In the genomic region with DNA sequence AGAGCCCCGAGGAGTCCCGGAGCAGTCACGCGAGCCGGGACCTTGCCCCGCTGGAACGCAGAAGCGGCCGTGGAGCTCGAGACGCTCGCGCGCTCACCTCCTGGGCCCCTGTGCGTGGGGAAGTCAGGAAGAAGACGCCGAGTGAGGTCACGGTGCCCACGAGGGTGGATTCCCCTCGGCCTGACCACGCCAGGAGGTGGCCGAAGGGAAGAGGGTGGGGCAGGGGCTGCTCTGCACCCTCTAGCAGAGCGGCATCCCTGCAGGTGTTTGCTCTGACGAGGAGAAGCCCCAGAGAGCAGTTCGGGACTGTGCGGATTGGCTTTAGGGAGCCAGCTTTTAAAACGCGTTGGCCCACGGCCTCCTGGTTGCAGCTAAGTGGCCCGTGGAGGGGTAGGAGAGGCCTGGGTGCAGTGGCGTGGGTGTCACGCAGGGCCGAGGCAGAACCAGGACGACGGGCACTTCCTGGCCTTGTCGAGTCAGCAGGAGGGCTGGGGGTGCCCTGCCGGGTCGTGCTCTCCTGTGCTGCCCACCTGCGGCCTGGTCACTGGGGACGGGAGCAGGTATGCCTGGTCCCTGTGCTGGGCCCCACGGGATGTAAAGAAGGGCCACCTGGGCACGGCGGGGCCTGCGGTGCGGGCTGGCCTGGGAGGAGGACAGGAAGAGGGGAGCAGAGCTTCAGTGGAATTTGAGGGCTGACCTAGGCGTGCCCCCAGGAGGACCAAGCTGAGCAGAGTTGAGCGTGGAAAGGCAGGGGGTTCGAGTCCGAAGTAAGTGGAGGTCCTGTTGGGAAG, we compare ENCODE assay signal across 8 cellular contexts. TPM values are rescaled to one million over a fixed set of nuclear protein-coding genes. Genes with fewer than 3 reads are reported as not detected.
DNase-seq lines count a peak whose midpoint lies in the region; ATAC-seq and TF ChIP-seq lines count a peak whose summit lies in the region.

No MANE protein-coding gene starts in this region.

- H2BK15ac ChIP-seq in IMR-90 (ENCODE audit: low read depth, low read length): no peak overlapping the region

- peaks cover 17% of the 10 kb centered on the region for H3K4me1 ChIP-seq in IMR-90 (ENCODE audit: control insufficient read depth, insufficient read depth, low read length)
- peaks cover 53% of the 10 kb centered on the region for H3K4me1 ChIP-seq in body of pancreas
- H3K4me1 ChIP-seq in left lung: peaks cover 23 to 60% of the 10 kb centered on the region in 2 donors
- peaks cover 8% of the 10 kb centered on the region for H3K4me1 ChIP-seq in thymus (ENCODE audit: control insufficient read depth, insufficient read depth, low read length)

- H3K79me1 ChIP-seq in IMR-90 (ENCODE audit: low read depth in 1 of 2, low read length in 2 of 2): peaks cover 11 to 48% of the 10 kb centered on the region in 2 experiments

- POLR2A ChIA-PET in IMR-90 (lab: Charles Lee; ENCODE audit: unreplicated experiment): interaction anchor here (0.5 to 0.7 kb wide), 2 partner anchors 134 to 382 kb away, joined by 3 to 5 read pairs; no protein-coding TSS in a partner anchor

- CTCF ChIA-PET in IMR-90 (lab: Yijun Ruan, JAX): no interaction called here

- H3K23ac ChIP-seq in IMR-90 (ENCODE audit: low read depth, low read length): peak overlapping the region; percentile 76

- H3K36me3 ChIP-seq in IMR-90 (ENCODE audit: control insufficient read depth, insufficient read depth, low read length) (peaks cover 10% of the 10 kb centered on the region), body of pancreas (replicated peaks in 1 of 2; ENCODE audit: insufficient read depth in 1 of 2, low read depth in 2 of 2) (no peaks in the 10 kb centered on the region), left lung (peaks cover 0 to 19% of the 10 kb centered on the region in 2 donors), thymus (ENCODE audit: control insufficient read depth, insufficient read depth) (no peaks in the 10 kb centered on the region)

- peak overlapping the region; percentile 89 for H3K14ac ChIP-seq in IMR-90 (replicated peaks; ENCODE audit: low read depth, low read length)

- H3K18ac ChIP-seq in IMR-90 (ENCODE audit: low read depth, low read length): peak overlapping the region; percentile 66; the same call in 1 of the 2 replicates

- peaks cover 14% of the 10 kb centered on the region; the same call in 1 of the 2 replicates for H3K9me1 ChIP-seq in IMR-90 (ENCODE audit: insufficient read depth, low read length)

- no peaks in the 10 kb centered on the region for H3K9me3 ChIP-seq in IMR-90 (ENCODE audit: control insufficient read depth, insufficient read depth, low read length)
- no peaks in the 10 kb centered on the region for H3K9me3 ChIP-seq in body of pancreas
- H3K9me3 ChIP-seq in left lung: no peaks in the 10 kb centered on the region
- no peaks in the 10 kb centered on the region for H3K9me3 ChIP-seq in thymus (ENCODE audit: control insufficient read depth)

- no peak overlapping the region for H2BK20ac ChIP-seq in IMR-90 (ENCODE audit: low read depth, low read length)

- peak; percentile 6 for ATAC-seq in GM19023 (IDR thresholded peaks at IDR 0.05; ENCODE audit: unreplicated experiment)
- no peak; the same call in 1 of the 2 replicates for ATAC-seq in IMR-90 (ENCODE audit: low read depth)
- peak; percentile 13 for ATAC-seq in body of pancreas
- ATAC-seq in left lung: peak; percentile 7
- no peak for ATAC-seq in GM18502 (IDR thresholded peaks at IDR 0.05; ENCODE audit: poor library complexity, unreplicated experiment)

- DNase-seq in IMR-90 (no peak), body of pancreas (peak in 3 of 4 donors; percentile 35 to 48 (median 41)), left lung (peak; percentile 56 to 90), GF-D8 (lab: John Stamatoyannopoulos, UW) (no peak), midbrain (lab: John Stamatoyannopoulos, UW) (no peak)

- peak overlapping the region; percentile 83 for H3K4ac ChIP-seq in IMR-90 (ENCODE audit: low read depth, low read length)

- peak overlapping the region; percentile 53; the same call in 1 of the 2 replicates for H4K5ac ChIP-seq in IMR-90 (ENCODE audit: low read depth, low read length)

- peak overlapping the region; percentile 83 for H2AK5ac ChIP-seq in IMR-90 (ENCODE audit: low read depth, low read length)

- dilution Hi-C loops in IMR-90 (cut with HindIII; ENCODE audit: low sequenced_read_pairs, unreplicated experiment): no loop called here

- H3K56ac ChIP-seq in IMR-90 (ENCODE audit: extremely low read depth, insufficient read depth, low read length): peak overlapping the region; percentile 71; the same call in 1 of the 2 replicates

- H4K8ac ChIP-seq in IMR-90 (ENCODE audit: low read depth in 2 of 2, low read length in 2 of 2): peak overlapping the region; percentile 8 to 82; a peak in 2 of 4 replicates

- H2AFZ ChIP-seq in IMR-90 (replicated peaks; ENCODE audit: low read length, poor library complexity): peak overlapping the region; percentile 91

- H3K4me3 ChIP-seq in IMR-90 (ENCODE audit: insufficient read depth, low read depth, low read length) (peak overlapping the region; percentile 98), body of pancreas (peak overlapping the region; percentile 59 to 96), left lung (peak overlapping the region; percentile 96 to 99), thymus (ENCODE audit: low read length) (peak overlapping the region; percentile 78)

- peak overlapping the region; percentile 94 for H2AK9ac ChIP-seq in IMR-90 (replicated peaks; ENCODE audit: low read depth, low read length, poor library complexity)

- H3K27ac ChIP-seq in IMR-90 (ENCODE audit: insufficient read depth, low read length) (peak overlapping the region; percentile 96), body of pancreas (peak overlapping the region; percentile 85 to 96 (median 95)), left lung (peak overlapping the region; percentile 96 to 98), thymus (ENCODE audit: low read depth) (peak overlapping the region; percentile 43)

- BruUV-seq in IMR-90 (replicated peaks; lab: Mats Ljungman, UMichigan): no TSS peak

- no peak overlapping the region for H2BK120ac ChIP-seq in IMR-90 (ENCODE audit: low read depth, low read length)

- TF ChIP-seq CTCF in IMR-90 (conservative IDR thresholded peaks at IDR 0.05; ENCODE audit: low read depth, low read length) (no peak), body of pancreas (IDR thresholded peaks at IDR 0.05) (no peak), left lung (IDR thresholded peaks at IDR 0.05) (no peak)

- peak overlapping the region; percentile 58; the same call in 1 of the 2 replicates for H4K91ac ChIP-seq in IMR-90 (ENCODE audit: insufficient read depth, low read depth, low read length)

- in situ Hi-C loops in IMR-90 (cut with MboI; ENCODE audit: low sequenced_read_pairs): no loop called here

- TF ChIP-seq POLR2A in IMR-90 (IDR thresholded peaks at IDR 0.05; ENCODE audit: low read depth, low read length) (no peak), body of pancreas (IDR thresholded peaks at IDR 0.05) (no peak)

- intact Hi-C loops in IMR-90 (cut with micrococcal nuclease) (loop anchor here (10.0 kb wide), 1 partner anchor 55 kb away; no protein-coding TSS in a partner anchor), body of pancreas (cut with DNase I) (no loop called here), left lung (cut with DNase I) (loop anchor here in 1 of 2 donors (10.0 kb wide), 1 partner anchor 55 kb away; a partner anchor contains a TSS)

- H3K9ac ChIP-seq in IMR-90 (ENCODE audit: low read depth, low read length): peak overlapping the region; percentile 93

- 1% methylated on average over 20 of the region's 49 CpGs; no CpG with 5 or more reads in 1 of the 2 experiments for WGBS in IMR-90 (ENCODE audit: extremely low coverage in 2 of 2, insufficient read length in 1 of 2), 2 experiments
- 6% methylated on average over 14 to 45 of the region's 49 CpGs for WGBS in body of pancreas, 2 donors
- WGBS in thymus: 29% methylated on average over 49 of the region's 49 CpGs

- H2BK5ac ChIP-seq in IMR-90 (ENCODE audit: low read depth, low read length, poor library complexity, severe bottlenecking): peak overlapping the region; percentile 88

- H3K4me2 ChIP-seq in IMR-90 (ENCODE audit: low read depth, low read length): peak overlapping the region; percentile 98

- peaks cover 37% of the 10 kb centered on the region for H4K20me1 ChIP-seq in IMR-90 (ENCODE audit: insufficient read depth, low read length)

- H3K27me3 ChIP-seq in IMR-90 (ENCODE audit: control insufficient read depth, insufficient read depth, low read length): no peaks in the 10 kb centered on the region
- no peaks in the 10 kb centered on the region for H3K27me3 ChIP-seq in body of pancreas
- H3K27me3 ChIP-seq in left lung: no peaks in the 10 kb centered on the region
- peaks cover 14% of the 10 kb centered on the region for H3K27me3 ChIP-seq in thymus (ENCODE audit: control insufficient read depth, insufficient read depth)

- no peak for TF ChIP-seq RAD21 in IMR-90 (IDR thresholded peaks at IDR 0.05; ENCODE audit: low read length)

TF ChIP-seq in IMR-90, 13 proteins besides CTCF, POLR2A, EP300 and RAD21 (continues in another document):
- TF ChIP-seq CEBPB (IDR thresholded peaks at IDR 0.05; ENCODE audit: low read depth, low read length) (no peak), MAFK (IDR thresholded peaks at IDR 0.05; ENCODE audit: low read depth, low read length) (0 out of 2 replicates have a peak, but pooled peaks have one; percentile 3), MXI1 (IDR thresholded peaks at IDR 0.05; ENCODE audit: borderline replicate concordance, low read depth, low read length) (peak; percentile 53; the same call in 1 of the 2 replicates), CHD1 (IDR thresholded peaks at IDR 0.05; ENCODE audit: low read depth, low read length) (no peak), NFE2L2 (IDR thresholded peaks at IDR 0.05; ENCODE audit: low read depth, low read length) (no peak), MAZ (IDR thresholded peaks at IDR 0.05; ENCODE audit: borderline replicate concordance, low read depth, low read length) (no peak)

RNA-seq across cellular contexts. Expression of a gene that starts 1.0 kb away (rescaled TPM):
- total RNA-seq in IMR-90 (2012; rRNA removed) (250 and 312 TPM in 2 replicates), body of pancreas (10 to 100 TPM; 33.7 to 68.9 TPM), left lung (100 to 1,000 TPM; 287 to 305 TPM)
- polyA plus RNA-seq in IMR-90 (2012; rRNA removed) (149 and 155 TPM in 2 replicates), thymus (59.0 TPM)
- polyA plus RNA-seq in IMR-90 (2012; cell fraction: cytosol; rRNA removed): 114 and 180 TPM in 2 replicates
- 141 and 208 TPM in 2 replicates for polyA plus RNA-seq in IMR-90 (2012; cell fraction: nucleus; rRNA removed; ENCODE audit: low replicate concordance)

RNA-seq across cellular contexts. Expression of a gene that starts 56.2 kb away (rescaled TPM):
- total RNA-seq in IMR-90 (2012; rRNA removed) (6.1 and 6.9 TPM in 2 replicates), body of pancreas (10 to 100 TPM in 1 of 2 donors, 1 to 10 TPM in 1; 8.6 to 11.9 TPM), left lung (100 to 1,000 TPM; 123 to 133 TPM)
- polyA plus RNA-seq in IMR-90 (2012; rRNA removed) (71.7 and 87.4 TPM in 2 replicates), thymus (198 TPM)
- polyA plus RNA-seq in IMR-90 (2012; cell fraction: cytosol; rRNA removed): 31.9 and 61.6 TPM in 2 replicates
- polyA plus RNA-seq in IMR-90 (2012; cell fraction: nucleus; rRNA removed; ENCODE audit: low replicate concordance): 16.5 and 24.5 TPM in 2 replicates

Comparison
In these comparisons a context has a peak if more than half of its experiments do, and no peak if none do; other contexts are left out.
1. ATAC-seq: peak in GM19023 (single experiment), body of pancreas (single experiment) and left lung (single experiment); none in IMR-90 (single experiment) and GM18502 (single experiment).
2. DNase-seq: peak in body of pancreas (3 of 4) and left lung (2 of 2); none in IMR-90 (single experiment), GF-D8 (single experiment) and midbrain (single experiment).
3. H3K27ac ChIP-seq: peak in every context shown above with its lines; median percentile 97 in left lung; 96 in IMR-90; 95 in body of pancreas; 43 in thymus.
4. RNA of a gene that starts 56.2 kb away (total RNA-seq): 123 to 133 TPM in left lung; 8.6 to 11.9 TPM in body of pancreas and 6.1 to 6.9 TPM in IMR-90; every median in the first group is over 4 times any median in the second.
5. Peak in every context shown above with its lines, with median percentiles within 50 percentile points of each other: H3K4me3 ChIP-seq.